15 cellular contexts compared by ENCODE assay signal in genomic region chr20:57080796-57081195, GRCh38.
DNase-seq lines count a peak whose midpoint lies in the region; ATAC-seq and TF ChIP-seq lines count a peak whose summit lies in the region.
"Had no signal": no experiment of that assay in that cellular context is flagged by ENCODE, and none has a peak within 500 bp of the region (broad histone marks: within the 10 kb centered on the region; RNA-seq: fewer than 3 reads in every experiment).

No MANE protein-coding gene starts in this region.

- H4K20me1 ChIP-seq in hepatocyte (ENCODE audit: insufficient read depth, poor library complexity, severe bottlenecking) = no peaks in the 10 kb centered on the region

- H3K27ac ChIP-seq in hepatocyte (no peak overlapping the region), Peyer's patch (no peak overlapping the region), SJCRH30 (no peak overlapping the region)
- H3K27ac ChIP-seq: esophagus muscularis mucosa, uterus had no signal

- no peak overlapping the region for H3K4me3 Mint-ChIP-seq in HFFc6
- H3K4me3 Mint-ChIP-seq in WTC11 = no peak overlapping the region
- H3K4me3 Mint-ChIP-seq: activated naive CD8-positive, alpha-beta T cell; IgD-negative memory B cell had no signal

- H2AFZ ChIP-seq in hepatocyte = no peak overlapping the region

- H3K79me2 ChIP-seq in hepatocyte = no peaks in the 10 kb centered on the region

- CTCF ChIA-PET in AG04449 (lab: Yijun Ruan, JAX) = interaction anchor here (0.9 to 2.7 kb wide), 6 partner anchors 10 to 530 kb away, joined by 3 to 19 read pairs (median 8); partner anchors contain the start of gene TFAP2C
- CTCF ChIA-PET in WTC11 (lab: Charles Lee) = interaction anchor here (0.6 to 1.6 kb wide), 4 partner anchors 9 to 425 kb away, joined by 3 to 4 read pairs (median 4); no protein-coding TSS in a partner anchor

- no peaks in the 10 kb centered on the region for H3K9me2 ChIP-seq in hepatocyte (replicated peaks; ENCODE audit: insufficient read depth)

- H3K9me3 ChIP-seq in hepatocyte (ENCODE audit: low read depth) (peaks cover 3% of the 10 kb centered on the region), Peyer's patch (peaks cover 0 to 15% (median 0%) of the 10 kb centered on the region in 4 donors), SJCRH30 (replicated peaks) (no peaks in the 10 kb centered on the region; the same call in 1 of the 2 replicates)
- H3K9me3 ChIP-seq: uterus had no signal

- POLR2A ChIA-PET in AG04449 (lab: Yijun Ruan, JAX) = no interaction called here
- POLR2A ChIA-PET in WTC11 (lab: Charles Lee) = no interaction called here

- no peak for DNase-seq in AG04449 (ENCODE audit: low read depth, low spot score)
- DNase-seq in HFFc6 = peak; percentile 52
- no peak for DNase-seq in WTC11 (ENCODE audit: low spot score)
- no peak for DNase-seq in hepatocyte (ENCODE audit: low spot score)
- no peak for DNase-seq in activated CD4-positive, alpha-beta T cell treated with anti-CD3 and anti-CD28 coated beads, Interleukin-2, amount 50 U/mL, for 4 hours
- DNase-seq in Peyer's patch = no peak
- DNase-seq in SJCRH30 = no peak
- DNase-seq: AML-193, NCI-H1417, NCI-H446, uterus had no signal

- H3K4me1 ChIP-seq in hepatocyte (ENCODE audit: insufficient read depth) (no peaks in the 10 kb centered on the region), Peyer's patch (no peaks in the 10 kb centered on the region), SJCRH30 (no peaks in the 10 kb centered on the region)
- H3K4me1 ChIP-seq: esophagus muscularis mucosa, uterus had no signal

- H3K36me3 Mint-ChIP-seq in HFFc6 (ENCODE audit: low read depth) (peaks cover 14% of the 10 kb centered on the region), WTC11 (peaks cover 8% of the 10 kb centered on the region)
- H3K36me3 Mint-ChIP-seq: activated naive CD8-positive, alpha-beta T cell; IgD-negative memory B cell had no signal

- H3K4me3 ChIP-seq in AG04449 (ENCODE audit: low read depth, low read length) (no peak overlapping the region), hepatocyte (no peak overlapping the region), Peyer's patch (no peak overlapping the region), SJCRH30 (no peak overlapping the region)
- H3K4me3 ChIP-seq: esophagus muscularis mucosa, uterus had no signal

- TF ChIP-seq POLR2A in Peyer's patch (IDR thresholded peaks at IDR 0.05) = no peak

- peaks cover 33% of the 10 kb centered on the region for H3K4me1 Mint-ChIP-seq in HFFc6 (ENCODE audit: low read depth)
- H3K4me1 Mint-ChIP-seq in WTC11 = 0 out of 2 replicates have a peak, but pooled peaks cover 3% of the 10 kb centered on the region
- H3K4me1 Mint-ChIP-seq: IgD-negative memory B cell had no signal

- H3K9me3 Mint-ChIP-seq in HFFc6 (peaks cover 28% of the 10 kb centered on the region), WTC11 (peaks cover 36% of the 10 kb centered on the region)

- H3K36me3 ChIP-seq in hepatocyte (replicated peaks; ENCODE audit: insufficient read depth, low read depth) = no peaks in the 10 kb centered on the region
- H3K36me3 ChIP-seq in Peyer's patch = no peaks in the 10 kb centered on the region
- no peaks in the 10 kb centered on the region for H3K36me3 ChIP-seq in SJCRH30
- H3K36me3 ChIP-seq: esophagus muscularis mucosa, uterus had no signal

- H3K27me3 Mint-ChIP-seq in HFFc6 (ENCODE audit: insufficient read depth) (peaks cover 6% of the 10 kb centered on the region; the same call in 1 of the 2 replicates), WTC11 (ENCODE audit: low read depth) (no peaks in the 10 kb centered on the region; the same call in 1 of the 2 replicates)

- H3K4me2 ChIP-seq in hepatocyte = no peak overlapping the region

- H3K27ac Mint-ChIP-seq in HFFc6 = no peak overlapping the region
- no peak overlapping the region for H3K27ac Mint-ChIP-seq in WTC11
- H3K27ac Mint-ChIP-seq: activated naive CD8-positive, alpha-beta T cell; IgD-negative memory B cell had no signal

- ATAC-seq in WTC11 = 0 out of 2 replicates have a peak, but pooled peaks have one; percentile 38
- ATAC-seq in GM18519 (IDR thresholded peaks at IDR 0.05; ENCODE audit: low FRiP score, unreplicated experiment) = no peak

- peak; percentile 26 for TF ChIP-seq CTCF in AG04449 (IDR thresholded peaks at IDR 0.05; ENCODE audit: insufficient read depth, low read length, missing control alignments)
- TF ChIP-seq CTCF in HFFc6 (IDR thresholded peaks at IDR 0.05) = peak; percentile 62; the same call in 1 of the 2 replicates
- TF ChIP-seq CTCF in WTC11 (IDR thresholded peaks at IDR 0.05) = no peak
- TF ChIP-seq CTCF in hepatocyte (IDR thresholded peaks at IDR 0.05; ENCODE audit: poor library complexity) = peak; percentile 29
- TF ChIP-seq CTCF in Peyer's patch (IDR thresholded peaks at IDR 0.05) = no peak

- H3K27me3 ChIP-seq in hepatocyte = no peaks in the 10 kb centered on the region
- H3K27me3 ChIP-seq in Peyer's patch = no peaks in the 10 kb centered on the region
- H3K27me3 ChIP-seq in SJCRH30 = no peaks in the 10 kb centered on the region
- H3K27me3 ChIP-seq: uterus had no signal

TF ChIP-seq in WTC11, 78 proteins besides CTCF, POLR2A, EP300 and RAD21 (continues in another document):
- TF ChIP-seq ZNF416 (CRISPR knock-in tag; IDR thresholded peaks at IDR 0.05) (no peak), TEAD4 (CRISPR knock-in tag; IDR thresholded peaks at IDR 0.05) (no peak), ZNF232 (CRISPR knock-in tag; IDR thresholded peaks at IDR 0.05) (no peak), FOXP1 (CRISPR knock-in tag; IDR thresholded peaks at IDR 0.05; ENCODE audit: borderline replicate concordance) (no peak), HMGXB4 (CRISPR knock-in tag; IDR thresholded peaks at IDR 0.05) (no peak), ZNF532 (CRISPR knock-in tag; IDR thresholded peaks at IDR 0.05; ENCODE audit: borderline replicate concordance) (no peak), E2F1 (CRISPR knock-in tag; IDR thresholded peaks at IDR 0.05) (no peak)

Comparison
In these comparisons a context has a peak if more than half of its experiments do, and no peak if none do; other contexts are left out.
1. CTCF ChIP-seq: peak in AG04449 (single experiment), HFFc6 (single experiment) and hepatocyte (single experiment); none in WTC11 (single experiment) and Peyer's patch (0 of 6).